In the genomic region with DNA sequence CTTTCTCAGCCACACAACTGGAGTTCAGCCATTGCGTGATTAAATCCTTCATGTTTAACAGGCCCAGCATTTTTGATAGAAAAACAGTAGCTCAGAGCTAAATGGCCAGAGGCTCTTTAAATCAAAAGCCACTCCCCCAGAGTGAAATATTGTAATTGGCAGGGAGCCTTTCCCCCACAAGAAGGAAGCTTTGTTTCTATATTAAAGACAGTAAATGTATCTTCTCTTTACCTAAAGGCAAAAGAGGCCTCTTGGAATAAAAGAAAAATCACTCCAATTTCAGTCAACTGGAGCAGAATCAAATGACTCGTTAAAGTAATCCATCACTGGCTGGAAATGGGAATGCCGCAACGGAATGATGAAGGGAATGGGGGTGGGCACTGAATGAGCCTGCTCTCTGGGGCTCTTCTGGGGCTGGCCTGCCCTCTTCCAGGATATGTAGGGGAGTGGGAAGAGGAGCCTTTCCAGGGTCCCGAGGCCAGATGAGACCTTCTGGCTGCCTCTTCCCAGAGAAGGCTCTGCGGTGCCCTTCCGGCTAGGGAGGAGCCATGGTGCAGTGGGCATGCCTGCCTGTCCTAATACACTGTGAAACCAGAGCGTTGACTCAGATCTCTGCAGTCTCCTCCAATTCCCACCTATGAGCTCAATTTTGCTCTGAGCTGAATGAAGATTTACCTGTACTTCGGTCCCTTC, we compare ENCODE assay signal across 9 cellular contexts. TPM values are rescaled to one million over a fixed set of nuclear protein-coding genes. Genes with fewer than 3 reads are reported as not detected.
DNase-seq lines count a peak whose midpoint lies in the region; ATAC-seq and TF ChIP-seq lines count a peak whose summit lies in the region.
"Had no signal": no experiment of that assay in that cellular context is flagged by ENCODE, and none has a peak within 500 bp of the region (broad histone marks: within the 10 kb centered on the region; RNA-seq: fewer than 3 reads in every experiment).

No MANE protein-coding gene starts in this region.

- H2BK15ac ChIP-seq in mesendoderm (replicated peaks; ENCODE audit: low read depth) = no peak overlapping the region

- H3K79me2 ChIP-seq in mesendoderm (ENCODE audit: control insufficient read depth, insufficient read depth, low read length) = no peaks in the 10 kb centered on the region

- no peaks in the 10 kb centered on the region for H3K36me3 Mint-ChIP-seq in endothelial cell (ENCODE audit: low read depth, unreplicated experiment)
- H3K36me3 Mint-ChIP-seq: CD4-positive, CD25-positive, alpha-beta regulatory T cell had no signal

- H2BK120ac ChIP-seq in mesendoderm (ENCODE audit: low read depth, low read length) = no peak overlapping the region

- H3K56ac ChIP-seq in mesendoderm (ENCODE audit: low read length) = no peak overlapping the region

- no peak overlapping the region for H3K18ac ChIP-seq in mesendoderm (ENCODE audit: low read length)

- H3K36me3 ChIP-seq in mesendoderm (ENCODE audit: control insufficient read depth, insufficient read depth, low read length) (no peaks in the 10 kb centered on the region), urinary bladder (ENCODE audit: insufficient read depth) (no peaks in the 10 kb centered on the region)

- H3K9me3 Mint-ChIP-seq in endothelial cell (ENCODE audit: unreplicated experiment) = no peaks in the 10 kb centered on the region

- H3K4me1 ChIP-seq in mesendoderm (ENCODE audit: control insufficient read depth, low read depth, low read length) = no peaks in the 10 kb centered on the region
- no peaks in the 10 kb centered on the region for H3K4me1 ChIP-seq in urinary bladder (ENCODE audit: insufficient read depth)

- H3K4me2 ChIP-seq in mesendoderm (ENCODE audit: low read length) = no peak overlapping the region

- H3K27ac Mint-ChIP-seq in endothelial cell (ENCODE audit: unreplicated experiment) = no peak overlapping the region

- H2AK5ac ChIP-seq in mesendoderm (ENCODE audit: low read length) = no peak overlapping the region

- no CpG with 5 or more reads among the region's 9 CpGs for WGBS in mesendoderm (ENCODE audit: extremely low coverage, insufficient coverage, low lambda C conversion rate)
- 25% methylated on average over 9 of the region's 9 CpGs for WGBS in urinary bladder

- no peak for TF ChIP-seq CTCF in endothelial cell (IDR thresholded peaks at IDR 0.05; ENCODE audit: unreplicated experiment)

- H3K4ac ChIP-seq in mesendoderm (ENCODE audit: low read depth, low read length) = peak overlapping the region; percentile 62

- no peak overlapping the region for H4K8ac ChIP-seq in mesendoderm (ENCODE audit: low read depth, low read length)

- H3K4me1 Mint-ChIP-seq in endothelial cell (ENCODE audit: unreplicated experiment) = peaks cover 3% of the 10 kb centered on the region

- H3K27me3 Mint-ChIP-seq in endothelial cell (ENCODE audit: unreplicated experiment) = peaks cover 2% of the 10 kb centered on the region

- H3K79me1 ChIP-seq in mesendoderm (ENCODE audit: low read length) = no peaks in the 10 kb centered on the region

- in situ Hi-C loops in KBM-7 (cut with MboI; ENCODE audit: low pct_unique_long_range_greater_than_20kb, low sequenced_read_pairs) = no loop called here

- no peaks in the 10 kb centered on the region for H3K27me3 ChIP-seq in mesendoderm (ENCODE audit: insufficient read depth, low read length, poor library complexity)

- no peak overlapping the region for H3K9ac ChIP-seq in mesendoderm (ENCODE audit: low read length)

- H2BK5ac ChIP-seq in mesendoderm (ENCODE audit: low read length) = no peak overlapping the region

- H4K5ac ChIP-seq in mesendoderm (ENCODE audit: low read length) = no peak overlapping the region

- ATAC-seq in HG03439 (IDR thresholded peaks at IDR 0.05; ENCODE audit: unreplicated experiment) = no peak

- H3K27ac ChIP-seq in cingulate gyrus (ENCODE audit: low read depth, low read length) (peak overlapping the region; percentile 61), mesendoderm (ENCODE audit: low read depth, low read length) (no peak overlapping the region), urinary bladder (ENCODE audit: low read depth) (peak overlapping the region; percentile 38)

- H3K4me3 ChIP-seq in mesendoderm (ENCODE audit: low read length) (no peak overlapping the region), urinary bladder (ENCODE audit: low read depth, low read length) (peak overlapping the region; percentile 41)

- H3K4me3 Mint-ChIP-seq in endothelial cell (ENCODE audit: unreplicated experiment) = no peak overlapping the region
- H3K4me3 Mint-ChIP-seq: CD4-positive, CD25-positive, alpha-beta regulatory T cell had no signal

- H3K23ac ChIP-seq in mesendoderm (ENCODE audit: low read length) = no peak overlapping the region

- DNase-seq in NOMO-1 treated with DMSO at 0.1 percent for 48 hours (lab: John Stamatoyannopoulos, UW; ENCODE audit: unreplicated experiment) (peak; percentile 17), NOMO-1 treated with dmso at 0.1 percent for 144 hours (lab: John Stamatoyannopoulos, UW; ENCODE audit: unreplicated experiment) (no peak), mesendoderm (no peak), KBM-7 (no peak), endothelial cell (ENCODE audit: low spot score) (no peak)
- DNase-seq: CD4-positive, CD25-positive, alpha-beta regulatory T cell had no signal

RNA-seq across cellular contexts. Expression of a gene that starts 45.2 kb away (rescaled TPM):
- 0.04 TPM for polyA plus RNA-seq in mesendoderm (2013, experiment 1 of 2)
- 0.06 TPM for polyA plus RNA-seq in mesendoderm (2013, experiment 2 of 2)
- total RNA-seq in urinary bladder (10.3 TPM), endothelial cell (ENCODE audit: unreplicated experiment) (0.31 TPM)
- polyA plus RNA-seq in urinary bladder = 0.41 TPM
